Comparison of ENCODE assay signal across 18 cellular contexts in the genomic region with DNA sequence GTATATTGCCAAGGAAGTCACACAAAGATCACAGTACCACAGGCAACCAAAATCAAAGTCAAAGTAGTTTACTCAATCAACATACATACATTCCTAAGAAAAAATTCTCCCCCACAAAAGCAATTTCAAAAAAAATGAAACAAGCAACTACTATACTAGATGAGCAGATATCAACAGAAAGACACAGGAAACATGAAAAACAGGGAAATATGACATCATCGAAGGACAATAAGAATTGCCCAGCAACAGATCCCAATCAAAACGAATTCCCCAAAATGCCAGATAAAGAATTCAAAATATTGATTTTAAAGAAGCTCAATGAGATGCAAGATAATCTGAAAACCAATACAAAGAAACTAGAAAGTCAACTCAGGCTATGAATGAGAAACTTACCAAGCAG.
DNase-seq lines count a peak whose midpoint lies in the region; ATAC-seq and TF ChIP-seq lines count a peak whose summit lies in the region.
"Had no signal": no experiment of that assay in that cellular context is flagged by ENCODE, and none has a peak within 500 bp of the region (broad histone marks: within the 10 kb centered on the region; RNA-seq: fewer than 3 reads in every experiment).

No MANE protein-coding gene starts in this region.

- H3K27me3 ChIP-seq in DND-41 (ENCODE audit: insufficient read depth, low read length, poor library complexity): no peaks in the 10 kb centered on the region

- POLR2A ChIA-PET in T-cell (lab: Charles Lee): no interaction called here

- no peak overlapping the region for H3K4me3 ChIP-seq in DND-41 (ENCODE audit: low read depth in 1 of 2, low read length in 2 of 2)
- H3K4me3 ChIP-seq: GM23248, HAP-1 had no signal

- H4K20me1 ChIP-seq in DND-41 (ENCODE audit: insufficient read depth, low read length): no peaks in the 10 kb centered on the region

- peaks cover 18 to 20% of the 10 kb centered on the region in 2 donors for H3K9me3 Mint-ChIP-seq in activated T-cell treated with anti-CD3 and anti-CD28 coated beads, Interleukin-2, amount 50 U/mL, for 72 hours
- peaks cover 10 to 44% (median 15%) of the 10 kb centered on the region in 3 donors for H3K9me3 Mint-ChIP-seq in T-cell
- peaks cover 25% of the 10 kb centered on the region for H3K9me3 Mint-ChIP-seq in activated naive CD8-positive, alpha-beta T cell treated with anti-CD3 and anti-CD28 coated beads for 36 hours

- peaks cover 58% of the 10 kb centered on the region for H3K4me1 ChIP-seq in DND-41 (ENCODE audit: insufficient read depth, low read length)

- peak overlapping the region; percentile 21 for H3K27ac Mint-ChIP-seq in activated T-cell treated with anti-CD3 and anti-CD28 coated beads, Interleukin-2, amount 50 U/mL, for 72 hours
- peak overlapping the region; percentile 23 to 39 for H3K27ac Mint-ChIP-seq in T-cell
- H3K27ac Mint-ChIP-seq in activated naive CD8-positive, alpha-beta T cell treated with anti-CD3 and anti-CD28 coated beads for 36 hours: peak overlapping the region; percentile 4
- H3K27ac Mint-ChIP-seq: CD14-positive monocyte, IgD-negative memory B cell had no signal

- no peaks in the 10 kb centered on the region for H3K79me2 ChIP-seq in DND-41 (ENCODE audit: insufficient read depth, low read length)

- no peak for TF ChIP-seq CTCF in DND-41 (IDR thresholded peaks at IDR 0.05; ENCODE audit: borderline replicate concordance, extremely low read depth, low read length, poor library complexity, severe bottlenecking)

- no peak overlapping the region for H2AFZ ChIP-seq in DND-41 (ENCODE audit: low read depth, low read length)
- H2AFZ ChIP-seq: GM23248 had no signal

- CTCF ChIA-PET in T-cell (lab: Charles Lee): no interaction called here

- DNase-seq in activated T-cell treated with anti-CD3 and anti-CD28 coated beads, Interleukin-2, amount 50 U/mL, for 72 hours: no peak
- no peak for DNase-seq in activated T-cell treated with anti-CD3 and anti-CD28 coated beads, Interleukin-2, amount 50 U/mL, for 1 hour
- no peak for DNase-seq in DND-41
- DNase-seq in T-cell: no peak
- no peak for DNase-seq in activated naive CD8-positive, alpha-beta T cell treated with anti-CD3 and anti-CD28 coated beads for 36 hours
- no peak for DNase-seq in NCI-H1417 treated with DMSO at 0.1 percent for 48 hours (lab: John Stamatoyannopoulos, UW)
- DNase-seq: DMS 273 treated with DMSO at 0.1 percent for 48 hours, GM23248, Karpas-422, NCI-H1436, NCI-H1930, NCI-H226, NCI-H524, SHP77 had no signal

- peaks cover 37% of the 10 kb centered on the region for H3K9me3 ChIP-seq in DND-41 (ENCODE audit: insufficient read depth, low read length, severe bottlenecking)

- H3K36me3 Mint-ChIP-seq in activated T-cell treated with anti-CD3 and anti-CD28 coated beads, Interleukin-2, amount 50 U/mL, for 72 hours (ENCODE audit: insufficient read depth in 2 of 2): peaks cover 21 to 44% of the 10 kb centered on the region in 2 donors
- peaks cover 37% of the 10 kb centered on the region for H3K36me3 Mint-ChIP-seq in T-cell
- H3K36me3 Mint-ChIP-seq in activated naive CD8-positive, alpha-beta T cell treated with anti-CD3 and anti-CD28 coated beads for 36 hours: peaks cover 21% of the 10 kb centered on the region

- no peak for ATAC-seq in activated T-cell treated with anti-CD3 and anti-CD28 coated beads, Interleukin-2, amount 50 U/mL, for 72 hours (replicated peaks in 1 of 2)
- no peak for ATAC-seq in DND-41 (ENCODE audit: insufficient read depth, low read depth)
- no peak for ATAC-seq in T-cell (replicated peaks in 1 of 4)
- ATAC-seq in GM21529 (IDR thresholded peaks at IDR 0.05; ENCODE audit: unreplicated experiment): no peak

- peaks cover 41% of the 10 kb centered on the region for H3K4me1 Mint-ChIP-seq in activated T-cell treated with anti-CD3 and anti-CD28 coated beads, Interleukin-2, amount 50 U/mL, for 72 hours (ENCODE audit: low read depth)
- H3K4me1 Mint-ChIP-seq in T-cell: peaks cover 39 to 56% (median 54%) of the 10 kb centered on the region in 3 donors
- H3K4me1 Mint-ChIP-seq in activated naive CD8-positive, alpha-beta T cell treated with anti-CD3 and anti-CD28 coated beads for 36 hours: peaks cover 34% of the 10 kb centered on the region

- H3K4me2 ChIP-seq in DND-41 (ENCODE audit: insufficient read depth, low read length): no peak overlapping the region

- H3K27me3 Mint-ChIP-seq in activated T-cell treated with anti-CD3 and anti-CD28 coated beads, Interleukin-2, amount 50 U/mL, for 72 hours (ENCODE audit: low read depth): no peaks in the 10 kb centered on the region
- H3K27me3 Mint-ChIP-seq in T-cell: no peaks in the 10 kb centered on the region
- H3K27me3 Mint-ChIP-seq in activated naive CD8-positive, alpha-beta T cell treated with anti-CD3 and anti-CD28 coated beads for 36 hours: no peaks in the 10 kb centered on the region
- H3K27me3 Mint-ChIP-seq: IgD-negative memory B cell had no signal

- H3K9ac ChIP-seq in DND-41 (ENCODE audit: low read depth, low read length): no peak overlapping the region
- H3K9ac ChIP-seq: GM23248 had no signal

- H3K4me3 Mint-ChIP-seq in activated T-cell treated with anti-CD3 and anti-CD28 coated beads, Interleukin-2, amount 50 U/mL, for 72 hours: peak overlapping the region in 1 of 2 donors; percentile 2
- no peak overlapping the region for H3K4me3 Mint-ChIP-seq in T-cell
- no peak overlapping the region for H3K4me3 Mint-ChIP-seq in activated naive CD8-positive, alpha-beta T cell treated with anti-CD3 and anti-CD28 coated beads for 36 hours
- H3K4me3 Mint-ChIP-seq: CD14-positive monocyte had no signal

- H3K36me3 ChIP-seq in DND-41 (ENCODE audit: insufficient read depth, low read length): peaks cover 3% of the 10 kb centered on the region
- H3K36me3 ChIP-seq: HAP-1 had no signal

- peak overlapping the region; percentile 88; the same call in 1 of the 2 replicates for H3K27ac ChIP-seq in DND-41 (ENCODE audit: low read length)
- H3K27ac ChIP-seq: GM23248 had no signal
